1 cellular context compared by ENCODE assay signal in genomic region chr7:39621261-39621660, GRCh38.
TF ChIP-seq lines count a peak whose summit lies in the region.

No MANE protein-coding gene starts in this region.

TF ChIP-seq in K562, 482 proteins besides CTCF, POLR2A, EP300 and RAD21:
- TF ChIP-seq RBFOX2 (IDR thresholded peaks at IDR 0.05; ENCODE audit: low read depth, low read length) (0 out of 2 replicates have a peak, but pooled peaks have one; percentile 9), HIVEP1 (CRISPR knock-in tag; IDR thresholded peaks at IDR 0.05) (no peak)
